8 cellular contexts compared by ENCODE assay signal in genomic region chr18:9516437-9517064, GRCh38. TPM values are rescaled to one million over a fixed set of nuclear protein-coding genes. Genes with fewer than 3 reads are reported as not detected.
DNase-seq lines count a peak whose midpoint lies in the region; ATAC-seq and TF ChIP-seq lines count a peak whose summit lies in the region.

No MANE protein-coding gene starts in this region.

- peaks cover 13% of the 10 kb centered on the region for H3K36me3 Mint-ChIP-seq in effector memory CD8-positive, alpha-beta T cell (ENCODE audit: insufficient read depth)
- peaks cover 0 to 4% of the 10 kb centered on the region in 2 donors for H3K36me3 Mint-ChIP-seq in naive B cell
- peaks cover 48% of the 10 kb centered on the region for H3K36me3 Mint-ChIP-seq in activated T-cell treated with anti-CD3 and anti-CD28 coated beads, Interleukin-2, amount 50 U/mL, for 24 hours (ENCODE audit: low read depth)
- peaks cover 17% of the 10 kb centered on the region for H3K36me3 Mint-ChIP-seq in T-helper 2 cell treated with Interferon-gamma antibody and Interleukin-4, amounts not matched to agents 5 μg/mL and 100 μg/mL, for 36 hours (ENCODE audit: low read depth)

- peaks cover 0 to 6% (median 0%) of the 10 kb centered on the region in 4 donors for H3K4me1 ChIP-seq in Peyer's patch

- H3K4me3 ChIP-seq in Peyer's patch, result no peak overlapping the region

- peaks cover under 1 to 4% of the 10 kb centered on the region in 2 donors for H3K4me1 Mint-ChIP-seq in effector memory CD8-positive, alpha-beta T cell (ENCODE audit: low read depth in 2 of 2)
- H3K4me1 Mint-ChIP-seq in naive B cell, result peaks cover 0 to 8% (median 0%) of the 10 kb centered on the region in 3 donors
- H3K4me1 Mint-ChIP-seq in activated T-cell treated with anti-CD3 and anti-CD28 coated beads, Interleukin-2, amount 50 U/mL, for 24 hours (ENCODE audit: low read depth), result peaks cover 8% of the 10 kb centered on the region
- H3K4me1 Mint-ChIP-seq in T-helper 2 cell treated with Interferon-gamma antibody and Interleukin-4, amounts not matched to agents 5 μg/mL and 100 μg/mL, for 36 hours (ENCODE audit: low read depth), result peaks cover 4% of the 10 kb centered on the region

- no peaks in the 10 kb centered on the region for H3K27me3 Mint-ChIP-seq in effector memory CD8-positive, alpha-beta T cell
- H3K27me3 Mint-ChIP-seq in naive B cell, result no peaks in the 10 kb centered on the region
- no peaks in the 10 kb centered on the region for H3K27me3 Mint-ChIP-seq in activated T-cell treated with anti-CD3 and anti-CD28 coated beads, Interleukin-2, amount 50 U/mL, for 24 hours
- H3K27me3 Mint-ChIP-seq in T-helper 2 cell treated with Interferon-gamma antibody and Interleukin-4, amounts not matched to agents 5 μg/mL and 100 μg/mL, for 36 hours (ENCODE audit: low read depth), result no peaks in the 10 kb centered on the region

- no peak for TF ChIP-seq POLR2A in Peyer's patch (IDR thresholded peaks at IDR 0.05)

- peak; percentile 59 for DNase-seq in EH (ENCODE audit: low read depth)
- DNase-seq in Peyer's patch, result no peak
- peak; percentile 8 to 20 (median 15) for DNase-seq in effector memory CD8-positive, alpha-beta T cell
- peak; percentile 37 for DNase-seq in naive B cell
- no peak for DNase-seq in cerebellar nuclear complex (lab: John Stamatoyannopoulos, UW)
- no peak for DNase-seq in activated T-cell treated with anti-CD3 and anti-CD28 coated beads, Interleukin-2, amount 50 U/mL, for 24 hours
- no peak for DNase-seq in T-helper 2 cell treated with Interferon-gamma antibody and Interleukin-4, amounts not matched to agents 5 μg/mL and 100 μg/mL, for 36 hours (ENCODE audit: low spot score)

- peaks cover 0 to 24% (median 0%) of the 10 kb centered on the region in 3 donors for H3K36me3 ChIP-seq in Peyer's patch

- no peak overlapping the region for H3K27ac ChIP-seq in Peyer's patch

- TF ChIP-seq EP300 in Ishikawa (IDR thresholded peaks at IDR 0.05; ENCODE audit: borderline replicate concordance), result no peak

- H3K4me3 Mint-ChIP-seq in effector memory CD8-positive, alpha-beta T cell, result no peak overlapping the region
- H3K4me3 Mint-ChIP-seq in naive B cell, result no peak overlapping the region
- no peak overlapping the region for H3K4me3 Mint-ChIP-seq in activated T-cell treated with anti-CD3 and anti-CD28 coated beads, Interleukin-2, amount 50 U/mL, for 24 hours
- no peak overlapping the region for H3K4me3 Mint-ChIP-seq in T-helper 2 cell treated with Interferon-gamma antibody and Interleukin-4, amounts not matched to agents 5 μg/mL and 100 μg/mL, for 36 hours

- peak; percentile 93 for TF ChIP-seq RAD21 in Ishikawa (IDR thresholded peaks at IDR 0.05; ENCODE audit: low read depth)

- H3K9me3 ChIP-seq in Peyer's patch, result no peaks in the 10 kb centered on the region

- H3K27me3 ChIP-seq in Peyer's patch, result no peaks in the 10 kb centered on the region

- TF ChIP-seq CTCF in Peyer's patch (IDR thresholded peaks at IDR 0.05), result peak; percentile 67 to 88 (median 84)

- H3K9me3 Mint-ChIP-seq in effector memory CD8-positive, alpha-beta T cell, result no peaks in the 10 kb centered on the region
- H3K9me3 Mint-ChIP-seq in naive B cell, result no peaks in the 10 kb centered on the region
- no peaks in the 10 kb centered on the region for H3K9me3 Mint-ChIP-seq in activated T-cell treated with anti-CD3 and anti-CD28 coated beads, Interleukin-2, amount 50 U/mL, for 24 hours
- H3K9me3 Mint-ChIP-seq in T-helper 2 cell treated with Interferon-gamma antibody and Interleukin-4, amounts not matched to agents 5 μg/mL and 100 μg/mL, for 36 hours, result no peaks in the 10 kb centered on the region

- ATAC-seq in effector memory CD8-positive, alpha-beta T cell (replicated peaks), result peak; percentile 67
- peak; percentile 30 to 49 for ATAC-seq in naive B cell (ENCODE audit: low read depth in 2 of 2)

- no peak overlapping the region for H3K27ac Mint-ChIP-seq in effector memory CD8-positive, alpha-beta T cell
- H3K27ac Mint-ChIP-seq in naive B cell, result peak overlapping the region in 2 of 6 donors; percentile 11 to 33
- no peak overlapping the region for H3K27ac Mint-ChIP-seq in activated T-cell treated with anti-CD3 and anti-CD28 coated beads, Interleukin-2, amount 50 U/mL, for 24 hours
- H3K27ac Mint-ChIP-seq in T-helper 2 cell treated with Interferon-gamma antibody and Interleukin-4, amounts not matched to agents 5 μg/mL and 100 μg/mL, for 36 hours, result no peak overlapping the region

TF ChIP-seq in Ishikawa, 13 proteins besides CTCF, POLR2A, EP300 and RAD21:
- TF ChIP-seq REST (IDR thresholded peaks at IDR 0.05; ENCODE audit: low read depth), result no peak
- TF ChIP-seq NFIC (IDR thresholded peaks at IDR 0.05), result no peak
- TF ChIP-seq TAF1 (IDR thresholded peaks at IDR 0.05; ENCODE audit: low read depth), result no peak
- TF ChIP-seq TCF12 (IDR thresholded peaks at IDR 0.05; ENCODE audit: low read depth), result no peak
- TF ChIP-seq ZBTB7A (IDR thresholded peaks at IDR 0.05; ENCODE audit: low read depth), result no peak

RNA-seq across cellular contexts. Expression of gene RALBP1, which starts 41.2 kb away (rescaled TPM):
- total RNA-seq in Peyer's patch, result 10 to 100 TPM; 28.9 to 49.5 (median 36.6) TPM
- 10 to 100 TPM; 31.0 to 49.2 (median 41.7) TPM for polyA plus RNA-seq in naive B cell (ENCODE audit: low read depth in 6 of 6)

Comparison
In these comparisons a context has a peak if more than half of its experiments do, and no peak if none do; other contexts are left out.
1. DNase-seq: peak in EH (single experiment), effector memory CD8-positive, alpha-beta T cell (3 of 3) and naive B cell (single experiment); none in Peyer's patch (0 of 3), cerebellar nuclear complex (0 of 2), activated T-cell treated with anti-CD3 and anti-CD28 coated beads, Interleukin-2, amount 50 U/mL, for 24 hours (single experiment) and T-helper 2 cell treated with Interferon-gamma antibody and Interleukin-4, amounts not matched to agents 5 μg/mL and 100 μg/mL, for 36 hours (single experiment).